1 cellular context compared by ENCODE assay signal in the genomic region with DNA sequence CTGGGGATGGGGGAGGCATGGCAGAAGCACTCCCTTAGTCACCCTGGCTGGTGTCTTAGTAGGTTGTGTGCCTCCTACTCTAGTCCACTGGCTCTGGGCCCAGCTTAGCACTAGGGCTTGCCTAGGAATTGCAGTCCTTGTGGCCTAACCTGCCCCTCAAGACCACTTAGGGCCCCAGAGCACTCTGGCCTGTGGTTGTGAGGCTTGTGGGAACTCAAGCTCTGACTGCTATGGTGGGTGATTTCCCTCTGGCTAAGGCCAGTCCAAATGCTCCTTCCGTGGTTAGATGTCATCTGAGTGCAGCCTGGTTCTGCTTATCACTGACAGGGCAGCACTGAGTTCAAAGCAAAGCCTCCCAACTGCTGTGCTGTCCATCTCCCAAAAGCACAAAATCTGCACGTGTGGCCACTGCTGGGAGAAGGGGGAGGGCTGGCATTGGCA.
TF ChIP-seq lines count a peak whose summit lies in the region.

No MANE protein-coding gene starts in this region.

TF ChIP-seq in K562, 482 proteins besides CTCF, POLR2A, EP300 and RAD21 (continued from another document):
- TF ChIP-seq PKNOX1 (IDR thresholded peaks at IDR 0.05) (peak; percentile 65), ARID1B (IDR thresholded peaks at IDR 0.05) (0 out of 2 replicates have a peak, but pooled peaks have one; percentile 10), MEIS2 (IDR thresholded peaks at IDR 0.05; ENCODE audit: partially characterized antibody) (peak; percentile 20), ERF (CRISPR knock-in tag; IDR thresholded peaks at IDR 0.05) (no peak), ZNF165 (CRISPR knock-in tag; IDR thresholded peaks at IDR 0.05; ENCODE audit: borderline replicate concordance) (no peak), LEF1 (IDR thresholded peaks at IDR 0.05) (peak; percentile 65; the same call in 1 of the 2 replicates), HDAC2 (IDR thresholded peaks at IDR 0.05) (0 out of 2 replicates have a peak, but pooled peaks have one; percentile 23), TCF7 (IDR thresholded peaks at IDR 0.05; ENCODE audit: borderline replicate concordance) (peak; percentile 52; the same call in 1 of the 2 replicates), IFI16 (CRISPR knock-in tag; IDR thresholded peaks at IDR 0.05) (no peak), TCF3 (CRISPR knock-in tag; IDR thresholded peaks at IDR 0.05) (peak; percentile 13; the same call in 1 of the 2 replicates), CBFA2T3 (IDR thresholded peaks at IDR 0.05) (peak; percentile 42), NBN (IDR thresholded peaks at IDR 0.05; ENCODE audit: low read depth) (no peak), HMBOX1 (IDR thresholded peaks at IDR 0.05) (peak; percentile 33; the same call in 1 of the 2 replicates), KDM1A (IDR thresholded peaks at IDR 0.05) (0 out of 4 replicates have a peak, but pooled peaks have one; percentile 31 to 43), TAL1 (IDR thresholded peaks at IDR 0.05) (peak; percentile 24; the same call in 1 of the 2 replicates), BHLHE40 (IDR thresholded peaks at IDR 0.05; ENCODE audit: low read length) (peak; percentile 83), CTBP1 (IDR thresholded peaks at IDR 0.05; ENCODE audit: borderline replicate concordance) (peak; percentile 14; the same call in 1 of the 2 replicates), MIER1 (IDR thresholded peaks at IDR 0.05; ENCODE audit: low read depth) (no peak), MCM3 (IDR thresholded peaks at IDR 0.05) (no peak)
